In genomic region chrX:31038585-31039326, GRCh38 we compare ENCODE assay signal across 8 cellular contexts. TPM values are rescaled to one million over a fixed set of nuclear protein-coding genes. Genes with fewer than 3 reads are reported as not detected.
DNase-seq lines count a peak whose midpoint lies in the region; ATAC-seq, FAIRE-seq and TF ChIP-seq lines count a peak whose summit lies in the region.

No MANE protein-coding gene starts in this region.

- WGBS in GM12878 (ENCODE audit: insufficient coverage, insufficient replicate concordance, low lambda C conversion rate, missing lambda C conversion rate), result 5% methylated on average over 6 of the region's 6 CpGs
- WGBS in transverse colon (ENCODE audit: low coverage in 1 of 2), 2 donors, result 29% methylated on average over 6 of the region's 6 CpGs; no CpG with 5 or more reads in 1 of the 2 donors

- CTCF ChIA-PET in activated naive CD4-positive, alpha-beta T cell treated with anti-CD3 and anti-CD28 coated beads for 36 hours (lab: Charles Lee), result interaction anchor here (0.7 to 1.5 kb wide), 9 partner anchors 15 to 618 kb away, joined by 3 to 7 read pairs (median 3); no protein-coding TSS in a partner anchor
- CTCF ChIA-PET in GM12878 (lab: Yijun Ruan, JAX), result interaction anchor here (0.6 to 8.8 kb wide), 62 partner anchors 9 to 624 kb away, joined by 3 to 187 read pairs (median 4); no protein-coding TSS in a partner anchor

- no peak overlapping the region for H2AFZ ChIP-seq in GM23338
- H2AFZ ChIP-seq in GM12878 (ENCODE audit: control insufficient read depth, low read depth, low read length), result no peak overlapping the region
- no peak overlapping the region for H2AFZ ChIP-seq in keratinocyte (ENCODE audit: control insufficient read depth, low read length)

- H3K27ac ChIP-seq in GM23338 (ENCODE audit: low read depth), result no peak overlapping the region
- H3K27ac ChIP-seq in GM12878 (ENCODE audit: control insufficient read depth, insufficient read depth), result no peak overlapping the region
- no peak overlapping the region for H3K27ac ChIP-seq in keratinocyte (ENCODE audit: control insufficient read depth, insufficient read depth, low read length)
- H3K27ac ChIP-seq in transverse colon, result no peak overlapping the region
- no peak overlapping the region for H3K27ac ChIP-seq in effector memory CD4-positive, alpha-beta T cell (ENCODE audit: insufficient read depth, low read length, poor library complexity, severe bottlenecking)

- H3K9me2 ChIP-seq in GM23338 (ENCODE audit: insufficient read depth), result no peaks in the 10 kb centered on the region

- H3K4me1 ChIP-seq in GM23338 (ENCODE audit: insufficient read depth) (no peaks in the 10 kb centered on the region), GM12878 (ENCODE audit: control insufficient read depth, insufficient read depth, low read length) (no peaks in the 10 kb centered on the region), keratinocyte (ENCODE audit: control insufficient read depth, extremely low read depth, insufficient read depth, low read length) (no peaks in the 10 kb centered on the region), transverse colon (no peaks in the 10 kb centered on the region)
- H3K4me1 ChIP-seq in effector memory CD4-positive, alpha-beta T cell (ENCODE audit: control insufficient read depth, insufficient read depth, low read length, poor library complexity, severe bottlenecking), result no peaks in the 10 kb centered on the region

- peaks cover 2% of the 10 kb centered on the region for H3K4me1 Mint-ChIP-seq in activated naive CD4-positive, alpha-beta T cell treated with anti-CD3 and anti-CD28 coated beads for 36 hours (ENCODE audit: low read depth)
- H3K4me1 Mint-ChIP-seq in GM23338, result 0 out of 3 replicates have a peak, but pooled peaks cover 4% of the 10 kb centered on the region

- no peaks in the 10 kb centered on the region for H3K79me2 ChIP-seq in GM23338 (replicated peaks; ENCODE audit: insufficient read depth)
- no peaks in the 10 kb centered on the region for H3K79me2 ChIP-seq in GM12878 (ENCODE audit: control insufficient read depth, insufficient read depth, low read length)
- no peaks in the 10 kb centered on the region for H3K79me2 ChIP-seq in keratinocyte (ENCODE audit: control insufficient read depth, insufficient read depth, low read length)

- H3K36me3 ChIP-seq in GM23338 (ENCODE audit: insufficient read depth), result no peaks in the 10 kb centered on the region
- no peaks in the 10 kb centered on the region for H3K36me3 ChIP-seq in GM12878 (ENCODE audit: control insufficient read depth in 2 of 2, insufficient read depth in 2 of 2, low read length in 1 of 2)
- H3K36me3 ChIP-seq in keratinocyte (ENCODE audit: control insufficient read depth in 2 of 2, extremely low read depth in 1 of 2, insufficient read depth in 2 of 2, low read length in 2 of 2), result no peaks in the 10 kb centered on the region
- H3K36me3 ChIP-seq in transverse colon, result no peaks in the 10 kb centered on the region
- no peaks in the 10 kb centered on the region for H3K36me3 ChIP-seq in effector memory CD4-positive, alpha-beta T cell (ENCODE audit: control insufficient read depth, insufficient read depth, low read length)

- H4K20me1 ChIP-seq in GM23338 (replicated peaks; ENCODE audit: insufficient read depth) (no peaks in the 10 kb centered on the region), GM12878 (ENCODE audit: control insufficient read depth, insufficient read depth) (no peaks in the 10 kb centered on the region), keratinocyte (ENCODE audit: control insufficient read depth, extremely low read depth, insufficient read depth, low read length) (no peaks in the 10 kb centered on the region)

- no peaks in the 10 kb centered on the region for H3K27me3 Mint-ChIP-seq in activated naive CD4-positive, alpha-beta T cell treated with anti-CD3 and anti-CD28 coated beads for 36 hours (ENCODE audit: low read depth)
- peaks cover 2% of the 10 kb centered on the region for H3K27me3 Mint-ChIP-seq in GM23338 (ENCODE audit: insufficient read depth, low read depth, poor library complexity)

- no peak overlapping the region for H3K27ac Mint-ChIP-seq in activated naive CD4-positive, alpha-beta T cell treated with anti-CD3 and anti-CD28 coated beads for 36 hours
- no peak overlapping the region for H3K27ac Mint-ChIP-seq in GM23338

- H3K9me3 ChIP-seq in GM12878 (replicated peaks; ENCODE audit: control insufficient read depth, insufficient read depth, low read length) (no peaks in the 10 kb centered on the region), keratinocyte (ENCODE audit: control insufficient read depth, low read depth, low read length) (no peaks in the 10 kb centered on the region), transverse colon (no peaks in the 10 kb centered on the region)
- no peaks in the 10 kb centered on the region for H3K9me3 ChIP-seq in effector memory CD4-positive, alpha-beta T cell (ENCODE audit: control insufficient read depth, low read length)

- TF ChIP-seq POLR2A in GM12878 (IDR thresholded peaks at IDR 0.05; ENCODE audit: low read depth, low read length), result no peak
- no peak for TF ChIP-seq POLR2A in transverse colon (IDR thresholded peaks at IDR 0.05)

- ATAC-seq in GM23338 (peak; percentile 57), GM12878 (peak; percentile 91)

- TF ChIP-seq EP300 in GM12878 (IDR thresholded peaks at IDR 0.05; ENCODE audit: borderline replicate concordance in 1 of 2, control insufficient read depth in 1 of 2, low read depth in 2 of 2, low read length in 2 of 2), result no peak
- no peak for TF ChIP-seq EP300 in transverse colon (IDR thresholded peaks at IDR 0.05; ENCODE audit: low read depth)

- no peaks in the 10 kb centered on the region for H3K9me3 Mint-ChIP-seq in activated naive CD4-positive, alpha-beta T cell treated with anti-CD3 and anti-CD28 coated beads for 36 hours
- H3K9me3 Mint-ChIP-seq in GM23338, result peaks cover 3% of the 10 kb centered on the region; the same call in 2 of the 3 replicates

- peak; percentile 39 for DNase-seq in activated naive CD4-positive, alpha-beta T cell treated with anti-CD3 and anti-CD28 coated beads for 36 hours
- no peak for DNase-seq in activated naive CD4-positive, alpha-beta T cell treated with anti-CD3 and anti-CD28 coated beads, Interleukin-2, amount 50 U/mL, for 16 hours
- DNase-seq in GM23338 (ENCODE audit: low spot score), result peak; percentile 58
- peak; percentile 12 for DNase-seq in M059J (ENCODE audit: low read depth)
- no peak for DNase-seq in GM12878 (ENCODE audit: low read depth, low spot score)
- no peak for DNase-seq in keratinocyte (ENCODE audit: low read depth, low spot score)
- DNase-seq in transverse colon, result peak; percentile 9
- no peak for DNase-seq in effector memory CD4-positive, alpha-beta T cell

- intact Hi-C loops in activated naive CD4-positive, alpha-beta T cell treated with anti-CD3 and anti-CD28 coated beads for 36 hours (cut with micrococcal nuclease), result loop anchor here (1.0 to 10.0 kb wide), 6 partner anchors 32 to 620 kb away; no protein-coding TSS in a partner anchor
- intact Hi-C loops in GM12878 (cut with micrococcal nuclease; ENCODE audit: unreplicated experiment), result loop anchor here (1.0 to 5.0 kb wide), 7 partner anchors 61 to 620 kb away; no protein-coding TSS in a partner anchor
- intact Hi-C loops in transverse colon (cut with DNase I; ENCODE audit: low total_unique reads), result no loop called here

- H3K36me3 Mint-ChIP-seq in activated naive CD4-positive, alpha-beta T cell treated with anti-CD3 and anti-CD28 coated beads for 36 hours (ENCODE audit: low read depth), result no peaks in the 10 kb centered on the region
- H3K36me3 Mint-ChIP-seq in GM23338 (ENCODE audit: low read depth), result no peaks in the 10 kb centered on the region

- no peak overlapping the region for H3K9ac ChIP-seq in GM12878 (ENCODE audit: control insufficient read depth, insufficient read depth, low read length)
- no peak overlapping the region for H3K9ac ChIP-seq in keratinocyte (ENCODE audit: control insufficient read depth, extremely low read depth, insufficient read depth, low read length)

- H3K27me3 ChIP-seq in GM23338 (ENCODE audit: insufficient read depth) (no peaks in the 10 kb centered on the region), GM12878 (replicated peaks in 1 of 2; ENCODE audit: control insufficient read depth in 2 of 2, insufficient read depth in 2 of 2, low read length in 1 of 2) (no peaks in the 10 kb centered on the region), keratinocyte (ENCODE audit: control insufficient read depth, extremely low read depth, insufficient read depth, low read length) (no peaks in the 10 kb centered on the region), transverse colon (no peaks in the 10 kb centered on the region)
- no peaks in the 10 kb centered on the region for H3K27me3 ChIP-seq in effector memory CD4-positive, alpha-beta T cell (replicated peaks; ENCODE audit: control insufficient read depth, insufficient read depth, low read length, poor library complexity, severe bottlenecking)

- POLR2A ChIA-PET in GM12878 (lab: Charles Lee), result interaction anchor here (0.7 kb wide), 1 partner anchor 175 kb away, joined by 3 read pairs; no protein-coding TSS in a partner anchor

- in situ Hi-C loops in GM12878 (cut with MboI), result loop anchor here (5.0 to 10.0 kb wide), 3 partner anchors 259 to 619 kb away; no protein-coding TSS in a partner anchor
- in situ Hi-C loops in transverse colon (cut with MboI; ENCODE audit: low pct_ligation_motif_present in 1 of 4, low pct_unique_long_range_greater_than_20kb in 1 of 4, low sequenced_read_pairs in 3 of 4), result loop anchor here (10.0 to 25.0 kb wide), 2 partner anchors 616 to 624 kb away; no protein-coding TSS in a partner anchor

- no peaks in the 10 kb centered on the region for H3K9me1 ChIP-seq in keratinocyte (ENCODE audit: control insufficient read depth, extremely low read depth, insufficient read depth, low read length)

- peak; percentile 88 for TF ChIP-seq RAD21 in GM12878 (IDR thresholded peaks at IDR 0.05; ENCODE audit: insufficient read depth, low read depth, low read length)

- H3K4me2 ChIP-seq in GM23338 (no peak overlapping the region), GM12878 (ENCODE audit: control insufficient read depth, insufficient read depth) (no peak overlapping the region), keratinocyte (ENCODE audit: control insufficient read depth, extremely low read depth, insufficient read depth, low read depth, low read length) (no peak overlapping the region)

- RAD21 ChIA-PET in GM12878 (lab: Charles Lee; ENCODE audit: unreplicated experiment), result interaction anchor here (0.5 to 6.2 kb wide), 40 partner anchors 19 to 624 kb away, joined by 3 to 127 read pairs (median 4); no protein-coding TSS in a partner anchor

- H3K4me3 Mint-ChIP-seq in activated naive CD4-positive, alpha-beta T cell treated with anti-CD3 and anti-CD28 coated beads for 36 hours, result no peak overlapping the region
- H3K4me3 Mint-ChIP-seq in GM23338, result no peak overlapping the region

- dilution Hi-C loops in keratinocyte (cut with MboI; ENCODE audit: extremely low pct_ligation_motif_present, low sequenced_read_pairs), result no loop called here

- FAIRE-seq in GM12878 (lab: Jason Lieb, UNC), result no peak
- peak; percentile 46 for FAIRE-seq in keratinocyte (lab: Jason Lieb, UNC)

- SMC1A ChIA-PET in GM12878 (lab: Charles Lee; ENCODE audit: uncharacterized antibody, unreplicated experiment), result interaction anchor here (0.6 to 11.6 kb wide), 49 partner anchors 9 to 811 kb away, joined by 3 to 213 read pairs (median 4); no protein-coding TSS in a partner anchor

- H3F3A ChIP-seq in GM23338 (replicated peaks; ENCODE audit: low read depth), result no peaks in the 10 kb centered on the region

- BruUV-seq in GM12878 (replicated peaks; lab: Mats Ljungman, UMichigan), result no TSS peak

- peak; percentile 68 to 78 for TF ChIP-seq CTCF in GM23338 (conservative IDR thresholded peaks at IDR 0.05; ENCODE audit: low read depth in 2 of 2)
- TF ChIP-seq CTCF in GM12878 (IDR thresholded peaks at IDR 0.05 in 2 of 3, conservative IDR thresholded peaks at IDR 0.05 in 1 of 3; ENCODE audit: control insufficient read depth in 2 of 3, extremely low read depth in 1 of 3, insufficient read depth in 1 of 3, low read depth in 3 of 3, low read length in 3 of 3), result peak; percentile 64 to 77 (median 68)
- TF ChIP-seq CTCF in keratinocyte (optimal IDR thresholded peaks at IDR 0.05 in 1 of 3, IDR thresholded peaks at IDR 0.05 in 1 of 3, conservative IDR thresholded peaks at IDR 0.05 in 1 of 3; ENCODE audit: extremely low read depth in 1 of 3, insufficient read depth in 2 of 3, low read length in 3 of 3), result peak; percentile 59 to 69 (median 64)
- peak; percentile 41 to 52 (median 42) for TF ChIP-seq CTCF in transverse colon (IDR thresholded peaks at IDR 0.05)

- H3K4me3 ChIP-seq in GM23338, result no peak overlapping the region
- H3K4me3 ChIP-seq in GM12878, result no peak overlapping the region
- H3K4me3 ChIP-seq in keratinocyte (ENCODE audit: control insufficient read depth in 2 of 3, extremely low read depth in 1 of 3, insufficient read depth in 2 of 3, low read depth in 1 of 3, low read length in 3 of 3), result no peak overlapping the region
- no peak overlapping the region for H3K4me3 ChIP-seq in transverse colon
- H3K4me3 ChIP-seq in effector memory CD4-positive, alpha-beta T cell (ENCODE audit: insufficient read depth, low read depth, low read length, poor library complexity, severe bottlenecking), result no peak overlapping the region

RNA-seq across cellular contexts. Expression of gene FTHL17, which starts 33.1 kb away (rescaled TPM):
- total RNA-seq in activated naive CD4-positive, alpha-beta T cell treated with anti-CD3 and anti-CD28 coated beads for 36 hours, result not detected
- total RNA-seq in GM23338 (2014; rRNA removed; shearing (Covaris generic)), result not detected in 2 replicates
- not detected in 2 replicates for polyA plus RNA-seq in GM23338 (2016; fragmentation: Nextera tagmentation; extraction: Ambion mirVana)
- not detected in 2 replicates for total RNA-seq in M059J (2014; rRNA removed; shearing (Covaris generic))
- total RNA-seq in GM12878 (2013; cell fraction: nucleolus; rRNA removed), result not detected in 2 replicates
- not detected in 2 replicates for total RNA-seq in GM12878 (2014; rRNA removed)
- not detected in 2 replicates for total RNA-seq in GM12878 (2014; rRNA removed; fragmentation: Illumina TruSeq; extraction: Trizol)
- not detected in 2 replicates for total RNA-seq in GM12878 (2021)
- polyA plus RNA-seq in GM12878 (2011; ENCODE audit: low read depth), result not detected
- polyA plus RNA-seq in GM12878 (2011; rRNA removed), result not detected in 2 replicates
- polyA plus RNA-seq in GM12878 (2011; cell fraction: cytosol; rRNA removed), result not detected in 2 replicates
- not detected in 2 replicates for polyA plus RNA-seq in GM12878 (2011; cell fraction: nucleus; rRNA removed)
- polyA plus RNA-seq in GM12878 (2012), result not detected in 2 replicates
- polyA plus RNA-seq in GM12878 (2014; fragmentation: Illumina TruSeq; extraction: Trizol), result not detected in 2 replicates
- polyA plus RNA-seq in GM12878 (2014; fragmentation: Nextera tagmentation; extraction: Ambion mirVana), result not detected
- not detected in 2 replicates for polyA plus RNA-seq in GM12878 (2014; rRNA removed)
- not detected for polyA plus RNA-seq in GM12878 (2016; fragmentation: Nextera tagmentation; extraction: Ambion mirVana)
- polyA minus RNA-seq in GM12878 (2011; rRNA and poly(A)+ RNA removed), result not detected in 2 replicates
- polyA minus RNA-seq in GM12878 (2011; cell fraction: cytosol; rRNA and poly(A)+ RNA removed), result not detected in 2 replicates
- not detected in 2 replicates for polyA minus RNA-seq in GM12878 (2011; cell fraction: nucleus; rRNA and poly(A)+ RNA removed)
- polyA plus RNA-seq in keratinocyte, result not detected in 3 replicates
- polyA plus RNA-seq in keratinocyte (2011; ENCODE audit: low read depth), result not detected
- not detected in 2 replicates for polyA plus RNA-seq in keratinocyte (2011; cell fraction: cytosol; rRNA removed)
- not detected in 2 replicates for polyA plus RNA-seq in keratinocyte (2011; cell fraction: nucleus; rRNA removed)
- polyA plus RNA-seq in keratinocyte (2012; ENCODE audit: low replicate concordance), result not detected in 2 replicates
- not detected in 3 replicates for polyA minus RNA-seq in keratinocyte
- polyA minus RNA-seq in keratinocyte (2011; cell fraction: cytosol; rRNA and poly(A)+ RNA removed), result not detected
- not detected in 2 replicates for polyA minus RNA-seq in keratinocyte (2011; cell fraction: nucleus; rRNA and poly(A)+ RNA removed)
- total RNA-seq in transverse colon, result not detected

Comparison
In these comparisons a context has a peak if more than half of its experiments do, and no peak if none do; other contexts are left out.
1. DNase-seq: peak in activated naive CD4-positive, alpha-beta T cell treated with anti-CD3 and anti-CD28 coated beads for 36 hours (single experiment), GM23338 (single experiment), M059J (single experiment) and transverse colon (single experiment); none in activated naive CD4-positive, alpha-beta T cell treated with anti-CD3 and anti-CD28 coated beads, Interleukin-2, amount 50 U/mL, for 16 hours (single experiment), GM12878 (single experiment), keratinocyte (single experiment) and effector memory CD4-positive, alpha-beta T cell (0 of 3).
2. Peak in every context shown above with its lines, with median percentiles within 50 percentile points of each other: CTCF ChIP-seq.